In genomic region chr12:8320251-8320730, GRCh38 we compare ENCODE assay signal across 8 cellular contexts.
A peak's percentile ranks its signal among the peaks of the same experiment; 100 is the strongest.
DNase-seq lines count a peak whose midpoint lies in the region; ATAC-seq and TF ChIP-seq lines count a peak whose summit lies in the region.
"Not testable (repeated sequence)": the region's sequence is repeated elsewhere in the genome, so short reads cannot be mapped to it uniquely, and the experiment has no call there.

No MANE protein-coding gene starts in this region.

- peaks cover 55% of the 10 kb centered on the region for H3K4me1 ChIP-seq in Karpas-422 (ENCODE audit: low read length)
- H3K4me1 ChIP-seq in fibroblast of lung (ENCODE audit: control insufficient read depth, extremely low read depth, insufficient read depth, low read length); neural progenitor cell: not testable (repeated sequence)

- peaks cover 15% of the 10 kb centered on the region for H3K4me1 Mint-ChIP-seq in activated CD8-positive, alpha-beta T cell treated with anti-CD3 and anti-CD28 coated beads for 36 hours (ENCODE audit: low read depth)
- peaks cover 23% of the 10 kb centered on the region for H3K4me1 Mint-ChIP-seq in activated naive CD4-positive, alpha-beta T cell treated with anti-CD3 and anti-CD28 coated beads, Interleukin-2, amount 10 ng/mL, durations not matched to agents 7 days and 5 days
- H3K4me1 Mint-ChIP-seq in neural progenitor cell: peaks cover 36% of the 10 kb centered on the region

- POLR2A ChIA-PET in activated CD8-positive, alpha-beta T cell treated with anti-CD3 and anti-CD28 coated beads for 36 hours (lab: Charles Lee): not testable (repeated sequence)

- H3K9me3 ChIP-seq in Karpas-422 (ENCODE audit: low read length); fibroblast of lung (ENCODE audit: control insufficient read depth, insufficient read depth, low read depth, low read length); neural progenitor cell (ENCODE audit: low read depth): not testable (repeated sequence)

- not testable (repeated sequence) for H3K79me2 ChIP-seq in Karpas-422 (ENCODE audit: low read length); fibroblast of lung (ENCODE audit: control insufficient read depth, insufficient read depth, low read length); neural progenitor cell (ENCODE audit: low read depth)

- peak overlapping the region; percentile 23 for H3K27ac Mint-ChIP-seq in activated CD8-positive, alpha-beta T cell treated with anti-CD3 and anti-CD28 coated beads for 36 hours
- peak overlapping the region; percentile 77 for H3K27ac Mint-ChIP-seq in activated naive CD4-positive, alpha-beta T cell treated with anti-CD3 and anti-CD28 coated beads, Interleukin-2, amount 10 ng/mL, durations not matched to agents 7 days and 5 days
- peak overlapping the region; percentile 95 for H3K27ac Mint-ChIP-seq in neural progenitor cell

- H4K20me1 ChIP-seq in Karpas-422 (ENCODE audit: insufficient read depth, low read depth, low read length); fibroblast of lung (ENCODE audit: control insufficient read depth, extremely low read depth, insufficient read depth, low read length); neural progenitor cell (ENCODE audit: low read depth): not testable (repeated sequence)

- not testable (repeated sequence) for H3K27me3 Mint-ChIP-seq in activated CD8-positive, alpha-beta T cell treated with anti-CD3 and anti-CD28 coated beads for 36 hours; activated naive CD4-positive, alpha-beta T cell treated with anti-CD3 and anti-CD28 coated beads, Interleukin-2, amount 10 ng/mL, durations not matched to agents 7 days and 5 days; neural progenitor cell (ENCODE audit: insufficient read depth, low read depth)

- H3K9me3 Mint-ChIP-seq in activated CD8-positive, alpha-beta T cell treated with anti-CD3 and anti-CD28 coated beads for 36 hours; activated naive CD4-positive, alpha-beta T cell treated with anti-CD3 and anti-CD28 coated beads, Interleukin-2, amount 10 ng/mL, durations not matched to agents 7 days and 5 days; neural progenitor cell: not testable (repeated sequence)

- peak overlapping the region; percentile 54 for H3K4me3 Mint-ChIP-seq in activated CD8-positive, alpha-beta T cell treated with anti-CD3 and anti-CD28 coated beads for 36 hours
- peak overlapping the region; percentile 58 for H3K4me3 Mint-ChIP-seq in activated naive CD4-positive, alpha-beta T cell treated with anti-CD3 and anti-CD28 coated beads, Interleukin-2, amount 10 ng/mL, durations not matched to agents 7 days and 5 days
- H3K4me3 Mint-ChIP-seq in neural progenitor cell: peak overlapping the region; percentile 76

- not testable (repeated sequence) for TF ChIP-seq CTCF in activated CD8-positive, alpha-beta T cell treated with anti-CD3 and anti-CD28 coated beads for 36 hours (IDR thresholded peaks at IDR 0.05); fibroblast of lung (conservative IDR thresholded peaks at IDR 0.05 in 1 of 2, IDR thresholded peaks at IDR 0.05 in 1 of 2; ENCODE audit: low read depth in 1 of 2, low read length in 2 of 2); neural progenitor cell (IDR thresholded peaks at IDR 0.05)

- H3K9ac ChIP-seq in Karpas-422 (ENCODE audit: low read length): peak overlapping the region; percentile 67
- not testable (repeated sequence) for H3K9ac ChIP-seq in fibroblast of lung (ENCODE audit: insufficient read depth, low read length); neural progenitor cell

- H3K36me3 ChIP-seq in Karpas-422 (ENCODE audit: insufficient read depth, low read length); fibroblast of lung (ENCODE audit: control insufficient read depth, insufficient read depth, low read length); neural progenitor cell: not testable (repeated sequence)

- intact Hi-C loops in activated CD8-positive, alpha-beta T cell treated with anti-CD3 and anti-CD28 coated beads for 36 hours (cut with micrococcal nuclease): not testable (repeated sequence)

- not testable (repeated sequence) for H3F3A ChIP-seq in neural progenitor cell (ENCODE audit: low read depth)

- DNase-seq in CD1c-positive myeloid dendritic cell (ENCODE audit: extremely low spot score) (peak; percentile 13), Karpas-422 (peak; percentile 87), T-helper 1 cell (peak; percentile 8 to 61 (median 27)), fibroblast of lung (ENCODE audit: low read depth in 2 of 2) (peak; percentile 0 to 4), neural progenitor cell (ENCODE audit: low spot score) (peak; percentile 38)
- peak; percentile 49 for DNase-seq in activated CD8-positive, alpha-beta T cell treated with anti-CD3 and anti-CD28 coated beads for 36 hours
- peak; percentile 61 for DNase-seq in activated naive CD4-positive, alpha-beta T cell treated with anti-CD3 and anti-CD28 coated beads, Interleukin-2, amount 10 ng/mL, durations not matched to agents 7 days and 5 days
- peak; percentile 2 to 4 for DNase-seq in stimulated activated CD8-positive, alpha-beta memory T cell treated with anti-CD3 and anti-CD28 coated beads, Interleukin-2, amount 100 ng/mL, for 48 hours (ENCODE audit: low read depth in 2 of 2)

- H3K9me2 ChIP-seq in Karpas-422 (replicated peaks; ENCODE audit: insufficient read depth, low read length): not testable (repeated sequence)

- H3K36me3 Mint-ChIP-seq in activated CD8-positive, alpha-beta T cell treated with anti-CD3 and anti-CD28 coated beads for 36 hours (ENCODE audit: low read depth); activated naive CD4-positive, alpha-beta T cell treated with anti-CD3 and anti-CD28 coated beads, Interleukin-2, amount 10 ng/mL, durations not matched to agents 7 days and 5 days; neural progenitor cell: not testable (repeated sequence)

- H3K27ac ChIP-seq in Karpas-422 (ENCODE audit: low read length): peak overlapping the region; percentile 92
- H3K27ac ChIP-seq in fibroblast of lung (ENCODE audit: insufficient read depth, low read length); neural progenitor cell: not testable (repeated sequence)

- H3K4me3 ChIP-seq in Karpas-422 (ENCODE audit: low read length): peak overlapping the region; percentile 30; the same call in 1 of the 2 replicates
- not testable (repeated sequence) for H3K4me3 ChIP-seq in fibroblast of lung (replicated peaks in 1 of 4; ENCODE audit: control extremely low read depth in 1 of 4, insufficient read depth in 1 of 4, low read depth in 3 of 4, low read length in 4 of 4); neural progenitor cell

- not testable (repeated sequence) for ATAC-seq in activated CD8-positive, alpha-beta T cell treated with anti-CD3 and anti-CD28 coated beads for 36 hours

- H3K27me3 ChIP-seq in Karpas-422 (ENCODE audit: low read length); fibroblast of lung (ENCODE audit: control insufficient read depth, insufficient read depth, low read length); neural progenitor cell: not testable (repeated sequence)

- CTCF ChIA-PET in activated CD8-positive, alpha-beta T cell treated with anti-CD3 and anti-CD28 coated beads for 36 hours (lab: Charles Lee); activated naive CD4-positive, alpha-beta T cell treated with anti-CD3 and anti-CD28 coated beads, Interleukin-2, amount 10 ng/mL, durations not matched to agents 7 days and 5 days (lab: Charles Lee): not testable (repeated sequence)

- H3K4me2 ChIP-seq in Karpas-422 (ENCODE audit: low read depth, low read length, poor library complexity, severe bottlenecking) (peak overlapping the region; percentile 36), neural progenitor cell (peak overlapping the region; percentile 30)
- H3K4me2 ChIP-seq in fibroblast of lung (ENCODE audit: extremely low read depth, insufficient read depth, low read length): not testable (repeated sequence)

- not testable (repeated sequence) for H2AFZ ChIP-seq in Karpas-422 (ENCODE audit: low read length); fibroblast of lung (ENCODE audit: low read length)
- peak overlapping the region; percentile 21 for H2AFZ ChIP-seq in neural progenitor cell (replicated peaks)

Comparison
In these comparisons a context has a peak if more than half of its experiments do, and no peak if none do; other contexts are left out.
1. DNase-seq: peak in every context shown above with its lines; median percentile 87 in Karpas-422; 61 in activated naive CD4-positive, alpha-beta T cell treated with anti-CD3 and anti-CD28 coated beads, Interleukin-2, amount 10 ng/mL, durations not matched to agents 7 days and 5 days; 49 in activated CD8-positive, alpha-beta T cell treated with anti-CD3 and anti-CD28 coated beads for 36 hours; 38 in neural progenitor cell; 27 in T-helper 1 cell; 13 in CD1c-positive myeloid dendritic cell; 3 in stimulated activated CD8-positive, alpha-beta memory T cell treated with anti-CD3 and anti-CD28 coated beads, Interleukin-2, amount 100 ng/mL, for 48 hours; 2 in fibroblast of lung.
2. H3K27ac Mint-ChIP-seq: peak in every context shown above with its lines; median percentile 95 in neural progenitor cell; 77 in activated naive CD4-positive, alpha-beta T cell treated with anti-CD3 and anti-CD28 coated beads, Interleukin-2, amount 10 ng/mL, durations not matched to agents 7 days and 5 days; 23 in activated CD8-positive, alpha-beta T cell treated with anti-CD3 and anti-CD28 coated beads for 36 hours.